In genomic region chr19:15774159-15774558, GRCh38 we compare ENCODE assay signal across 2 cellular contexts. TPM values are rescaled to one million over a fixed set of nuclear protein-coding genes. Genes with fewer than 3 reads are reported as not detected.
"Had no signal": no experiment of that assay in that cellular context is flagged by ENCODE, and none has a peak within 500 bp of the region (broad histone marks: within the 10 kb centered on the region; RNA-seq: fewer than 3 reads in every experiment).

No MANE protein-coding gene starts in this region.

RNA-seq across cellular contexts. Expression of gene OR10H5, which starts 13.3 kb away (rescaled TPM):
- total RNA-seq: G401, GM12878 had no signal
- polyA plus RNA-seq: GM12878 had no signal

RNA-seq across cellular contexts. Expression of gene OR10H3, which starts 36.4 kb away (rescaled TPM):
- total RNA-seq: G401, GM12878 had no signal
- polyA plus RNA-seq: GM12878 had no signal

RNA-seq across cellular contexts. Expression of gene OR10H1, which starts 41.3 kb away (rescaled TPM):
- total RNA-seq: G401, GM12878 had no signal
- polyA plus RNA-seq: GM12878 had no signal

RNA-seq across cellular contexts. Expression of gene OR10H2, which starts 46.3 kb away (rescaled TPM):
- total RNA-seq: G401, GM12878 had no signal
- polyA plus RNA-seq: GM12878 had no signal
